In genomic region chr9:136864996-136865767, GRCh38 we compare ENCODE assay signal across 8 cellular contexts. TPM values are rescaled to one million over a fixed set of nuclear protein-coding genes. Genes with fewer than 3 reads are reported as not detected.
DNase-seq lines count a peak whose midpoint lies in the region; ATAC-seq, FAIRE-seq and TF ChIP-seq lines count a peak whose summit lies in the region.

No MANE protein-coding gene starts in this region.

- no peak for FAIRE-seq in endothelial cell of umbilical vein (lab: Jason Lieb, UNC)

- peaks cover 3% of the 10 kb centered on the region; the same call in 1 of the 2 replicates for H3K9me3 ChIP-seq in PC-9 (ENCODE audit: insufficient read depth, low read depth)
- H3K9me3 ChIP-seq in endothelial cell of umbilical vein (replicated peaks; ENCODE audit: control insufficient read depth, insufficient read depth, low read length), result no peaks in the 10 kb centered on the region

- H3K27ac Mint-ChIP-seq in neural crest cell (ENCODE audit: unreplicated experiment), result no peak overlapping the region

- H3K4me2 ChIP-seq in PC-9 (peak overlapping the region; percentile 97), endothelial cell of umbilical vein (ENCODE audit: insufficient read depth, low read length) (peak overlapping the region; percentile 76)

- H3K9ac ChIP-seq in endothelial cell of umbilical vein (replicated peaks; ENCODE audit: extremely low read depth, insufficient read depth, low read length), result peak overlapping the region; percentile 5

- peaks cover 8% of the 10 kb centered on the region for H3K4me1 Mint-ChIP-seq in neural crest cell

- no TSS peak for BruUV-seq in PC-9 (replicated peaks; lab: Mats Ljungman, UMichigan)
- no TSS peak for BruUV-seq in endothelial cell of umbilical vein (replicated peaks; lab: Mats Ljungman, UMichigan)

- peaks cover 16% of the 10 kb centered on the region for H3K4me1 ChIP-seq in PC-9 (replicated peaks; ENCODE audit: insufficient read depth)
- H3K4me1 ChIP-seq in endothelial cell of umbilical vein (ENCODE audit: control insufficient read depth, extremely low read depth, insufficient read depth, low read length), result peaks cover 6% of the 10 kb centered on the region

- no peak for ATAC-seq in HG03159 (IDR thresholded peaks at IDR 0.05; ENCODE audit: unreplicated experiment)
- ATAC-seq in GM19463 (IDR thresholded peaks at IDR 0.05; ENCODE audit: unreplicated experiment), result no peak

- no peak overlapping the region for H2AFZ ChIP-seq in PC-9
- no peak overlapping the region for H2AFZ ChIP-seq in endothelial cell of umbilical vein (ENCODE audit: low read depth, low read length)

- DNase-seq in PC-9 (no peak), endothelial cell of umbilical vein (ENCODE audit: low read depth, low spot score) (no peak), neural crest cell (ENCODE audit: low read depth, low spot score) (no peak), NCI-H2171 treated with DMSO at 0.1 percent for 48 hours (lab: John Stamatoyannopoulos, UW) (no peak), cerebellar cortex (ENCODE audit: low spot score) (no peak)

- peak overlapping the region; percentile 96 for H3K27ac ChIP-seq in C4-2B
- H3K27ac ChIP-seq in PC-9, result peak overlapping the region; percentile 47; the same call in 1 of the 2 replicates
- H3K27ac ChIP-seq in endothelial cell of umbilical vein (ENCODE audit: insufficient read depth, low read depth, low read length), result no peak overlapping the region

- CTCF ChIA-PET in PC-9 (lab: Charles Lee), result interaction anchor here (0.6 kb wide), 2 partner anchors 45 to 82 kb away, joined by 3 to 5 read pairs; no protein-coding TSS in a partner anchor
- CTCF ChIA-PET in endothelial cell of umbilical vein (lab: Charles Lee), result no interaction called here

- H3K9me1 ChIP-seq in endothelial cell of umbilical vein (replicated peaks; ENCODE audit: control insufficient read depth, extremely low read depth, insufficient read depth, low read length), result no peaks in the 10 kb centered on the region

- H3K9me2 ChIP-seq in PC-9 (ENCODE audit: insufficient read depth), result no peaks in the 10 kb centered on the region

- TF ChIP-seq CTCF in C4-2B (conservative IDR thresholded peaks at IDR 0.05), result no peak
- TF ChIP-seq CTCF in PC-9 (conservative IDR thresholded peaks at IDR 0.05), result no peak
- no peak for TF ChIP-seq CTCF in endothelial cell of umbilical vein (IDR thresholded peaks at IDR 0.05; ENCODE audit: extremely low read depth in 1 of 2, insufficient read depth in 1 of 2, low read depth in 1 of 2, low read length in 2 of 2)
- TF ChIP-seq CTCF in neural crest cell (conservative IDR thresholded peaks at IDR 0.05), result no peak

- peaks cover 8% of the 10 kb centered on the region for H3K9me3 Mint-ChIP-seq in neural crest cell

- 0 out of 2 replicates have a peak, but pooled peaks cover 8% of the 10 kb centered on the region for H3K36me3 ChIP-seq in PC-9 (ENCODE audit: low read depth)
- H3K36me3 ChIP-seq in endothelial cell of umbilical vein (ENCODE audit: control insufficient read depth in 2 of 2, extremely low read depth in 1 of 2, insufficient read depth in 2 of 2, low read length in 2 of 2), result peaks cover 8 to 21% of the 10 kb centered on the region in 2 experiments

- peaks cover 21% of the 10 kb centered on the region; the same call in 1 of the 2 replicates for H3F3A ChIP-seq in PC-9 (ENCODE audit: insufficient read depth, low read depth)

- POLR2A ChIA-PET in PC-9 (lab: Charles Lee; ENCODE audit: unreplicated experiment), result interaction anchor here (0.7 kb wide), 1 partner anchor 11 kb away, joined by 7 read pairs; no protein-coding TSS in a partner anchor
- POLR2A ChIA-PET in endothelial cell of umbilical vein (lab: Charles Lee), result no interaction called here

- peak overlapping the region; percentile 86 for H3K4me3 Mint-ChIP-seq in neural crest cell

- H3K4me3 ChIP-seq in PC-9, result peak overlapping the region; percentile 98
- peak overlapping the region; percentile 42 to 98 (median 54) for H3K4me3 ChIP-seq in endothelial cell of umbilical vein (replicated peaks in 1 of 3; ENCODE audit: insufficient read depth in 1 of 3, low read depth in 1 of 3, low read length in 3 of 3)

- dilution Hi-C loops in endothelial cell of umbilical vein (cut with MboI; ENCODE audit: extremely low pct_ligation_motif_present, low sequenced_read_pairs), result no loop called here

- intact Hi-C loops in PC-9 (cut with micrococcal nuclease; ENCODE audit: unreplicated experiment), result loop anchor here (5.0 kb wide), 1 partner anchor 37 kb away; no protein-coding TSS in a partner anchor
- intact Hi-C loops in endothelial cell of umbilical vein (cut with micrococcal nuclease), result loop anchor here (5.0 kb wide), 1 partner anchor 72 kb away; no protein-coding TSS in a partner anchor

- TF ChIP-seq POLR2A in endothelial cell of umbilical vein (IDR thresholded peaks at IDR 0.05; ENCODE audit: low read depth, low read length), result no peak

- peaks cover 21% of the 10 kb centered on the region for H3K36me3 Mint-ChIP-seq in neural crest cell (ENCODE audit: low read depth)

- H4K20me1 ChIP-seq in PC-9 (ENCODE audit: insufficient read depth), result peaks cover 13% of the 10 kb centered on the region
- H4K20me1 ChIP-seq in endothelial cell of umbilical vein (replicated peaks; ENCODE audit: control insufficient read depth, extremely low read depth, insufficient read depth, low read length), result no peaks in the 10 kb centered on the region

- H3K79me2 ChIP-seq in PC-9 (ENCODE audit: low read depth) (peaks cover 41% of the 10 kb centered on the region), endothelial cell of umbilical vein (ENCODE audit: control insufficient read depth, insufficient read depth, low read length) (peaks cover 24% of the 10 kb centered on the region)

- no peaks in the 10 kb centered on the region for H3K27me3 Mint-ChIP-seq in neural crest cell (ENCODE audit: low read depth)

- H3K27me3 ChIP-seq in PC-9 (ENCODE audit: insufficient read depth, low read depth), result no peaks in the 10 kb centered on the region
- no peaks in the 10 kb centered on the region for H3K27me3 ChIP-seq in endothelial cell of umbilical vein (ENCODE audit: control insufficient read depth in 2 of 2, insufficient read depth in 2 of 2, low read length in 2 of 2)

TF ChIP-seq in endothelial cell of umbilical vein, 7 proteins besides CTCF, POLR2A, EP300 and RAD21 (continues in another document):
- TF ChIP-seq FOS (IDR thresholded peaks at IDR 0.05; ENCODE audit: borderline replicate concordance, insufficient read depth, low read length), result no peak

RNA-seq across cellular contexts. Expression of gene EDF1, which starts 0.9 kb away (rescaled TPM):
- total RNA-seq in PC-9 (2021), result 275 and 338 TPM in 2 replicates
- total RNA-seq in endothelial cell of umbilical vein, result 356 and 388 TPM in 2 replicates
- polyA plus RNA-seq in endothelial cell of umbilical vein, result 411 and 478 TPM in 2 replicates
- 611 and 729 TPM in 2 replicates for polyA plus RNA-seq in endothelial cell of umbilical vein (2011; cell fraction: cytosol; rRNA removed)
- polyA plus RNA-seq in endothelial cell of umbilical vein (2011; cell fraction: nucleus; rRNA removed), result 236 and 342 TPM in 2 replicates
- 409 and 538 TPM in 2 replicates for polyA plus RNA-seq in endothelial cell of umbilical vein (2012)
- polyA minus RNA-seq in endothelial cell of umbilical vein, result 110 and 111 TPM in 2 replicates
- polyA minus RNA-seq in endothelial cell of umbilical vein (2011; cell fraction: cytosol; rRNA and poly(A)+ RNA removed), result 153 TPM
- 25.3 and 64.1 TPM in 2 replicates for polyA minus RNA-seq in endothelial cell of umbilical vein (2011; cell fraction: nucleus; rRNA and poly(A)+ RNA removed)
- total RNA-seq in neural crest cell, result 338 and 339 TPM in 2 replicates

RNA-seq across cellular contexts. Expression of gene MAMDC4, which starts 13.0 kb away (rescaled TPM):
- total RNA-seq in PC-9 (2021), result 9.2 and 11.6 TPM in 2 replicates
- 7.2 and 7.7 TPM in 2 replicates for total RNA-seq in endothelial cell of umbilical vein
- 3.6 and 4.7 TPM in 2 replicates for polyA plus RNA-seq in endothelial cell of umbilical vein
- 0.37 and 0.85 TPM in 2 replicates for polyA plus RNA-seq in endothelial cell of umbilical vein (2011; cell fraction: cytosol; rRNA removed)
- 28.9 and 32.4 TPM in 2 replicates for polyA plus RNA-seq in endothelial cell of umbilical vein (2011; cell fraction: nucleus; rRNA removed)
- polyA plus RNA-seq in endothelial cell of umbilical vein (2012), result 1.9 and 2.1 TPM in 2 replicates
- 0.70 and 1.4 TPM in 2 replicates for polyA minus RNA-seq in endothelial cell of umbilical vein
- 0.82 TPM for polyA minus RNA-seq in endothelial cell of umbilical vein (2011; cell fraction: cytosol; rRNA and poly(A)+ RNA removed)
- 2.6 and 4.9 TPM in 2 replicates for polyA minus RNA-seq in endothelial cell of umbilical vein (2011; cell fraction: nucleus; rRNA and poly(A)+ RNA removed)
- total RNA-seq in neural crest cell, result 19.3 and 20.6 TPM in 2 replicates

RNA-seq across cellular contexts. Expression of gene PHPT1, which starts 16.0 kb away (rescaled TPM):
- 112 and 114 TPM in 2 replicates for total RNA-seq in PC-9 (2021)
- 139 and 165 TPM in 2 replicates for total RNA-seq in endothelial cell of umbilical vein
- polyA plus RNA-seq in endothelial cell of umbilical vein, result 319 and 376 TPM in 2 replicates
- 233 and 272 TPM in 2 replicates for polyA plus RNA-seq in endothelial cell of umbilical vein (2011; cell fraction: cytosol; rRNA removed)
- polyA plus RNA-seq in endothelial cell of umbilical vein (2011; cell fraction: nucleus; rRNA removed), result 126 and 144 TPM in 2 replicates
- polyA plus RNA-seq in endothelial cell of umbilical vein (2012), result 78.8 and 146 TPM in 2 replicates
- 24.8 and 32.3 TPM in 2 replicates for polyA minus RNA-seq in endothelial cell of umbilical vein
- polyA minus RNA-seq in endothelial cell of umbilical vein (2011; cell fraction: cytosol; rRNA and poly(A)+ RNA removed), result 51.2 TPM
- 14.3 and 22.6 TPM in 2 replicates for polyA minus RNA-seq in endothelial cell of umbilical vein (2011; cell fraction: nucleus; rRNA and poly(A)+ RNA removed)
- total RNA-seq in neural crest cell, result 170 and 175 TPM in 2 replicates

RNA-seq across cellular contexts. Expression of gene TRAF2, which starts 21.1 kb away (rescaled TPM):
- total RNA-seq in PC-9 (2021) (42.7 and 48.0 TPM in 2 replicates), endothelial cell of umbilical vein (21.5 and 23.1 TPM in 2 replicates), neural crest cell (30.1 and 34.4 TPM in 2 replicates)
- polyA plus RNA-seq in endothelial cell of umbilical vein, result 10.3 and 10.9 TPM in 2 replicates
- 10.7 and 13.1 TPM in 2 replicates for polyA plus RNA-seq in endothelial cell of umbilical vein (2011; cell fraction: cytosol; rRNA removed)
- 20.0 and 24.5 TPM in 2 replicates for polyA plus RNA-seq in endothelial cell of umbilical vein (2011; cell fraction: nucleus; rRNA removed)
- polyA plus RNA-seq in endothelial cell of umbilical vein (2012), result 8.2 and 11.4 TPM in 2 replicates
- polyA minus RNA-seq in endothelial cell of umbilical vein, result 8.7 and 10.9 TPM in 2 replicates
- polyA minus RNA-seq in endothelial cell of umbilical vein (2011; cell fraction: cytosol; rRNA and poly(A)+ RNA removed), result 26.5 TPM
- polyA minus RNA-seq in endothelial cell of umbilical vein (2011; cell fraction: nucleus; rRNA and poly(A)+ RNA removed), result 7.7 and 9.3 TPM in 2 replicates

RNA-seq across cellular contexts. Expression of gene AJM1, which starts 22.9 kb away (rescaled TPM):
- total RNA-seq in PC-9 (2021), result 5.3 and 5.9 TPM in 2 replicates
- total RNA-seq in endothelial cell of umbilical vein, result 1.3 and 1.7 TPM in 2 replicates
- polyA plus RNA-seq in endothelial cell of umbilical vein, result 0.30 and 0.32 TPM in 2 replicates
- polyA plus RNA-seq in endothelial cell of umbilical vein (2011; cell fraction: cytosol; rRNA removed), result 0.06 and 0.20 TPM in 2 replicates
- polyA plus RNA-seq in endothelial cell of umbilical vein (2011; cell fraction: nucleus; rRNA removed), result 2.4 and 3.0 TPM in 2 replicates
- polyA plus RNA-seq in endothelial cell of umbilical vein (2012), result 0.44 and 0.67 TPM in 2 replicates
- 0.12 and 0.17 TPM in 2 replicates for polyA minus RNA-seq in endothelial cell of umbilical vein
- 2.3 TPM for polyA minus RNA-seq in endothelial cell of umbilical vein (2011; cell fraction: cytosol; rRNA and poly(A)+ RNA removed)
- polyA minus RNA-seq in endothelial cell of umbilical vein (2011; cell fraction: nucleus; rRNA and poly(A)+ RNA removed), result 0.29 and 0.67 TPM in 2 replicates
- 2.8 and 3.3 TPM in 2 replicates for total RNA-seq in neural crest cell
